Comparison of ENCODE assay signal across 15 cellular contexts in the genomic region with DNA sequence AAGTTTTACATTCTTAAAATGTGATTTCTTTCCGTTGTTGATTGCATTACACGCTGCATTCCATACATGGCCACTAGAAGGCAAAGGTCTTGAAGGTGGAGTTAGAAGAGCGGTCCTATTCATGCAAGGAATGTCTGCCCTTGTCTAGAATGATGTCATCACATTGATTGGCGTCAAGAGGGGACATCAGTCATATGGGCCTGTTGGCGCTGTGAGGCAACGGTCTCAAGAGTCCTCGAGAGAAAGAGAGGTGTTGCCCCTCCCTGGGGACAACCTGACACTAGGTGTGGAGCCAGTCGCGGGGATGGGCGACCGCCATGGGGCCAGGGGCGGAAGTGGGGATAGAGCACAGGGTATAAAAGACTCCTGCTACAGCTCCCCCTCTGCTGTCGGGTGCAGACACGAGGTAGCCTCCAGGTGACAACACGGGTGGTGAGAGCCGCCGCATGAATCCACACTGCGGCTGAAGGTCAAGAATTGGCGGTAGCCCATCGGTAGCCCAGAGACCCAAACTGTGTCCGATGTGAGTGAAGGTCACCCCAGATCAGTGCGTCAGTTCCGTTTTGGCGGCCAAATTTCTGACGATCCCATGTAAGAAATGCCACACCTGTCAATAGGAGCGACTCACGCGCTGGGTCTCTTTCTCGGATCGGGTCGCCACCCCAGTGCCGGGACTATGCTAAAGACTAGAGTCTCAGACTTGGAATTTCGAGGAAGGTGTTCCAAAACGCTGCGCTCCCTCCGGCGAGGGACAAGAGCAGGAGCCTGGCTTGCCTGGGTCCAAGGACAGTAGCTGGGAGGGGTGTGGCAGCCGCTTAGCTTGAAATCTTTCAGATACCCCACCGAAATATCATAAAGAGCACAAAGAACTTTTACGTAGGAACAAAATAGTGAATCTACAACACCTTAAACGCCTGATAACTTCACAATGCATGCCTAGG.
DNase-seq lines count a peak whose midpoint lies in the region; ATAC-seq, FAIRE-seq and TF ChIP-seq lines count a peak whose summit lies in the region.
"Had no signal": no experiment of that assay in that cellular context is flagged by ENCODE, and none has a peak within 500 bp of the region (broad histone marks: within the 10 kb centered on the region; RNA-seq: fewer than 3 reads in every experiment).

No MANE protein-coding gene starts in this region.

- peaks cover 15% of the 10 kb centered on the region for H3K4me1 Mint-ChIP-seq in neural progenitor cell

- TF ChIP-seq CTCF in IMR-90 (conservative IDR thresholded peaks at IDR 0.05; ENCODE audit: low read depth, low read length) (no peak), H1 (IDR thresholded peaks at IDR 0.05; ENCODE audit: control extremely low read depth in 1 of 3, insufficient read depth in 1 of 3, low read depth in 1 of 3, low read length in 3 of 3) (peak in 2 of 3 experiments; percentile 1 to 52; a peak in 2 of 4 replicates), neural progenitor cell (IDR thresholded peaks at IDR 0.05) (peak; percentile 51)

- H3K4me2 ChIP-seq in IMR-90 (ENCODE audit: low read depth, low read length) (no peak overlapping the region), H1 (ENCODE audit: insufficient read depth in 1 of 2, low read depth in 2 of 2, low read length in 2 of 2) (peak overlapping the region; percentile 82 to 95), neural progenitor cell (peak overlapping the region; percentile 94)

- H3K79me2 ChIP-seq in H1 (ENCODE audit: control insufficient read depth in 1 of 2, insufficient read depth in 2 of 2, low read length in 2 of 2) (no peaks in the 10 kb centered on the region), neural progenitor cell (ENCODE audit: low read depth) (no peaks in the 10 kb centered on the region)

- H3K56ac ChIP-seq in IMR-90 (ENCODE audit: extremely low read depth, insufficient read depth, low read length) (no peak overlapping the region), H1 (replicated peaks; ENCODE audit: insufficient read length, low read depth, low read length) (no peak overlapping the region)

- peak overlapping the region; percentile 88 for H3K4me3 Mint-ChIP-seq in neural progenitor cell

- H3K4me1 ChIP-seq in IMR-90 (ENCODE audit: control insufficient read depth, insufficient read depth, low read length) (no peaks in the 10 kb centered on the region), H1 (replicated peaks in 1 of 4; ENCODE audit: control insufficient read depth in 3 of 4, insufficient read depth in 4 of 4, low read length in 3 of 4) (peaks cover 0 to 6% (median 0%) of the 10 kb centered on the region in 4 experiments; a peak in 2 of 7 replicates), neural progenitor cell (no peaks in the 10 kb centered on the region)

- WGBS in IMR-90 (ENCODE audit: extremely low coverage in 2 of 2, insufficient read length in 1 of 2), 2 experiments: 9% methylated on average over 9 of the region's 41 CpGs; no CpG with 5 or more reads in 1 of the 2 experiments
- 5% methylated on average over 40 of the region's 41 CpGs; no CpG with 5 or more reads in 1 of the 2 experiments for WGBS in H1 (ENCODE audit: extremely low coverage in 1 of 2, insufficient coverage in 1 of 2, insufficient read length in 1 of 2, insufficient replicate concordance in 2 of 2, low coverage in 1 of 2, low lambda C conversion rate in 2 of 2, missing lambda C conversion rate in 1 of 2), 2 experiments

- ATAC-seq in IMR-90 (ENCODE audit: low read depth) (no peak), HG03159 (IDR thresholded peaks at IDR 0.05; ENCODE audit: unreplicated experiment) (no peak)

- H4K20me1 ChIP-seq in IMR-90 (ENCODE audit: insufficient read depth, low read length) (no peaks in the 10 kb centered on the region), H1 (replicated peaks in 1 of 2; ENCODE audit: control insufficient read depth in 1 of 2, insufficient read depth in 2 of 2, low read length in 2 of 2) (no peaks in the 10 kb centered on the region), neural progenitor cell (ENCODE audit: low read depth) (no peaks in the 10 kb centered on the region)

- no TSS peak for BruUV-seq in IMR-90 (replicated peaks; lab: Mats Ljungman, UMichigan)

- CTCF ChIA-PET in IMR-90 (lab: Yijun Ruan, JAX) (no interaction called here), H1 (lab: Charles Lee; ENCODE audit: partially characterized antibody) (interaction anchor here (0.5 to 0.9 kb wide), 2 partner anchors 66 to 98 kb away, joined by 3 read pairs; no protein-coding TSS in a partner anchor)

- H3K4ac ChIP-seq in IMR-90 (ENCODE audit: low read depth, low read length) (no peak overlapping the region), H1 (replicated peaks; ENCODE audit: insufficient read length, low read depth, low read length) (no peak overlapping the region)

- H2BK12ac ChIP-seq in H1 (ENCODE audit: low read depth, low read length): peak overlapping the region; percentile 54; the same call in 1 of the 2 replicates

- H3K9me3 Mint-ChIP-seq in neural progenitor cell: peaks cover 5% of the 10 kb centered on the region

- DNase-seq in NCI-H2227 (lab: John Stamatoyannopoulos, UW; ENCODE audit: unreplicated experiment) (peak; percentile 14), NCI-H2227 treated with DMSO at 0.1 percent for 48 hours (lab: John Stamatoyannopoulos, UW) (no peak), IMR-90 (no peak), H1 (ENCODE audit: low read depth in 1 of 2, low spot score in 2 of 2) (peak in 1 of 2 experiments; percentile 78), neural progenitor cell (ENCODE audit: low spot score) (peak; percentile 73), kidney glomerular epithelial cell (lab: John Stamatoyannopoulos, UW) (no peak), dedifferentiated amniotic fluid mesenchymal stem cell (ENCODE audit: extremely low spot score) (no peak)
- DNase-seq: ACHN, DMS153, hippocampal formation, NCI-H2081 treated with DMSO at 0.1 percent for 48 hours had no signal

- H3K23ac ChIP-seq in IMR-90 (ENCODE audit: low read depth, low read length) (no peak overlapping the region), H1 (ENCODE audit: insufficient read length) (no peak overlapping the region)

- H4K8ac ChIP-seq in IMR-90 (ENCODE audit: low read depth in 2 of 2, low read length in 2 of 2) (no peak overlapping the region), H1 (ENCODE audit: extremely low read depth, insufficient read depth, low read length) (no peak overlapping the region)

- TF ChIP-seq POLR2A in IMR-90 (IDR thresholded peaks at IDR 0.05; ENCODE audit: low read depth, low read length): no peak
- TF ChIP-seq POLR2A in H1 (IDR thresholded peaks at IDR 0.05; ENCODE audit: control extremely low read depth in 1 of 2, low read depth in 2 of 2, low read length in 2 of 2): peak in 1 of 2 experiments; percentile 38; a peak in 1 of 3 replicates

- H2BK5ac ChIP-seq in IMR-90 (ENCODE audit: low read depth, low read length, poor library complexity, severe bottlenecking) (no peak overlapping the region), H1 (ENCODE audit: low read depth, low read length) (no peak overlapping the region; the same call in 1 of the 2 replicates)

- no peak overlapping the region for H3K18ac ChIP-seq in IMR-90 (ENCODE audit: low read depth, low read length)
- H3K18ac ChIP-seq in H1 (ENCODE audit: extremely low read depth, low read length): peak overlapping the region; percentile 72; the same call in 1 of the 2 replicates

- H3K27ac ChIP-seq in IMR-90 (ENCODE audit: insufficient read depth, low read length) (no peak overlapping the region), H1 (ENCODE audit: low read depth, low read length) (no peak overlapping the region), neural progenitor cell (no peak overlapping the region)
- H3K27ac ChIP-seq: coronary artery, skin epidermis had no signal

- no peak overlapping the region for H3K27ac Mint-ChIP-seq in neural progenitor cell

- dilution Hi-C loops in IMR-90 (cut with HindIII; ENCODE audit: low sequenced_read_pairs, unreplicated experiment): no loop called here

- no peak overlapping the region for H2BK20ac ChIP-seq in IMR-90 (ENCODE audit: low read depth, low read length)
- H2BK20ac ChIP-seq in H1 (ENCODE audit: low read length): no peak overlapping the region

- peaks cover 6% of the 10 kb centered on the region; the same call in 1 of the 2 replicates for H3K27me3 ChIP-seq in IMR-90 (ENCODE audit: control insufficient read depth, insufficient read depth, low read length)
- peaks cover 0 to 3% (median 0%) of the 10 kb centered on the region in 4 experiments; a peak in 2 of 7 replicates for H3K27me3 ChIP-seq in H1 (replicated peaks in 1 of 4; ENCODE audit: control insufficient read depth in 3 of 4, extremely low read depth in 1 of 4, insufficient read depth in 3 of 4, low read length in 3 of 4)
- peaks cover 53% of the 10 kb centered on the region for H3K27me3 ChIP-seq in neural progenitor cell

- H2AK9ac ChIP-seq in IMR-90 (replicated peaks; ENCODE audit: low read depth, low read length, poor library complexity): no peak overlapping the region

- H3K9ac ChIP-seq in IMR-90 (ENCODE audit: low read depth, low read length): no peak overlapping the region
- H3K9ac ChIP-seq in H1 (replicated peaks in 1 of 4; ENCODE audit: extremely low read depth in 1 of 4, low read depth in 3 of 4, low read length in 3 of 4): peak overlapping the region in 3 of 4 experiments; percentile 26 to 49 (median 37); a peak in 4 of 7 replicates
- no peak overlapping the region for H3K9ac ChIP-seq in neural progenitor cell

- no peaks in the 10 kb centered on the region for H3K9me1 ChIP-seq in IMR-90 (ENCODE audit: insufficient read depth, low read length)

- no peaks in the 10 kb centered on the region for H3K36me3 ChIP-seq in IMR-90 (ENCODE audit: control insufficient read depth, insufficient read depth, low read length)
- H3K36me3 ChIP-seq in H1 (ENCODE audit: control insufficient read depth in 2 of 4, insufficient read depth in 4 of 4, low read length in 3 of 4): no peaks in the 10 kb centered on the region
- no peaks in the 10 kb centered on the region for H3K36me3 ChIP-seq in neural progenitor cell

- H3K4me3 ChIP-seq in IMR-90 (ENCODE audit: insufficient read depth, low read depth, low read length): no peak overlapping the region
- H3K4me3 ChIP-seq in H1 (ENCODE audit: extremely low read depth in 1 of 4, insufficient read depth in 2 of 4, low read depth in 3 of 4, low read length in 4 of 4): peak overlapping the region; percentile 78 to 85 (median 82)
- peak overlapping the region; percentile 66 for H3K4me3 ChIP-seq in neural progenitor cell
- H3K4me3 ChIP-seq: coronary artery, skin epidermis had no signal

- H3K23me2 ChIP-seq in H1 (ENCODE audit: low read depth, low read length): peaks cover 2% of the 10 kb centered on the region

- peak; percentile 91 for FAIRE-seq in H1 (lab: Jason Lieb, UNC)
- FAIRE-seq: RCC 7860 had no signal

- no peaks in the 10 kb centered on the region for H3K9me3 ChIP-seq in IMR-90 (ENCODE audit: control insufficient read depth, insufficient read depth, low read length)
- no peaks in the 10 kb centered on the region for H3K9me3 ChIP-seq in H1 (ENCODE audit: insufficient read depth in 2 of 2, low read depth in 1 of 2, low read length in 1 of 2)
- no peaks in the 10 kb centered on the region for H3K9me3 ChIP-seq in neural progenitor cell (ENCODE audit: low read depth)

- H3F3A ChIP-seq in neural progenitor cell (ENCODE audit: low read depth): peaks cover 8% of the 10 kb centered on the region

- no peaks in the 10 kb centered on the region for H3K79me1 ChIP-seq in IMR-90 (ENCODE audit: low read depth in 1 of 2, low read length in 2 of 2)
- no peaks in the 10 kb centered on the region for H3K79me1 ChIP-seq in H1 (ENCODE audit: low read depth, low read length)

- H3K36me3 Mint-ChIP-seq in neural progenitor cell: no peaks in the 10 kb centered on the region

- H2AK5ac ChIP-seq in IMR-90 (ENCODE audit: low read depth, low read length) (no peak overlapping the region), H1 (ENCODE audit: low read depth, low read length) (no peak overlapping the region)

- in situ Hi-C loops in IMR-90 (cut with MboI; ENCODE audit: low sequenced_read_pairs): no loop called here

- H2BK15ac ChIP-seq in IMR-90 (ENCODE audit: low read depth, low read length) (no peak overlapping the region), H1 (ENCODE audit: low read length) (no peak overlapping the region; the same call in 1 of the 2 replicates)

- no peak for TF ChIP-seq EP300 in H1 (IDR thresholded peaks at IDR 0.05; ENCODE audit: borderline replicate concordance in 1 of 2, low read depth in 2 of 2, low read length in 2 of 2)

- H4K91ac ChIP-seq in IMR-90 (ENCODE audit: insufficient read depth, low read depth, low read length): no peak overlapping the region
- no peak overlapping the region for H4K91ac ChIP-seq in H1 (replicated peaks; ENCODE audit: insufficient read length, low read length)

- POLR2A ChIA-PET in IMR-90 (lab: Charles Lee; ENCODE audit: unreplicated experiment) (no interaction called here), H1 (lab: Charles Lee; ENCODE audit: partially characterized antibody) (interaction anchor here (1.1 to 1.4 kb wide), 3 partner anchors 9 to 242 kb away, joined by 3 to 4 read pairs (median 4); a partner anchor contains a TSS)

- H4K5ac ChIP-seq in IMR-90 (ENCODE audit: low read depth, low read length) (no peak overlapping the region), H1 (ENCODE audit: insufficient read length, low read depth, low read length) (no peak overlapping the region)

- TF ChIP-seq RAD21 in IMR-90 (IDR thresholded peaks at IDR 0.05; ENCODE audit: low read length): no peak
- TF ChIP-seq RAD21 in H1 (IDR thresholded peaks at IDR 0.05 in 1 of 2, conservative IDR thresholded peaks at IDR 0.05 in 1 of 2; ENCODE audit: low read depth in 2 of 2, low read length in 2 of 2): peak in 1 of 2 experiments; percentile 18; a peak in 1 of 4 replicates

- H2BK120ac ChIP-seq in IMR-90 (ENCODE audit: low read depth, low read length) (no peak overlapping the region), H1 (replicated peaks; ENCODE audit: low read depth, low read length) (no peak overlapping the region)

- H2AFZ ChIP-seq in IMR-90 (replicated peaks; ENCODE audit: low read length, poor library complexity) (peak overlapping the region; percentile 6), H1 (ENCODE audit: low read length) (peak overlapping the region; percentile 99), neural progenitor cell (replicated peaks) (peak overlapping the region; percentile 99)

- H3K27me3 Mint-ChIP-seq in neural progenitor cell (ENCODE audit: insufficient read depth, low read depth): peaks cover 40% of the 10 kb centered on the region

- no peak overlapping the region for H3K14ac ChIP-seq in IMR-90 (replicated peaks; ENCODE audit: low read depth, low read length)
- H3K14ac ChIP-seq in H1 (ENCODE audit: insufficient read length): no peak overlapping the region

- intact Hi-C loops in IMR-90 (cut with micrococcal nuclease): no loop called here

Comparison
In these comparisons a context has a peak if more than half of its experiments do, and no peak if none do; other contexts are left out.
1. DNase-seq: peak in NCI-H2227 (single experiment) and neural progenitor cell (single experiment); none in NCI-H2227 treated with DMSO at 0.1 percent for 48 hours (single experiment), IMR-90 (single experiment), kidney glomerular epithelial cell (single experiment) and dedifferentiated amniotic fluid mesenchymal stem cell (single experiment).
2. H2AFZ ChIP-seq: peak in every context shown above with its lines; median percentile 99 in H1; 99 in neural progenitor cell; 6 in IMR-90.
3. H3K9ac ChIP-seq: peak in H1 (3 of 4); none in IMR-90 (single experiment) and neural progenitor cell (single experiment).